20 cellular contexts compared by ENCODE assay signal in genomic region chr1:113674591-113674990, GRCh38.
DNase-seq lines count a peak whose midpoint lies in the region; ATAC-seq, FAIRE-seq and TF ChIP-seq lines count a peak whose summit lies in the region.
"Had no signal": no experiment of that assay in that cellular context is flagged by ENCODE, and none has a peak within 500 bp of the region (broad histone marks: within the 10 kb centered on the region; RNA-seq: fewer than 3 reads in every experiment).

No MANE protein-coding gene starts in this region.

- no peak for TF ChIP-seq RAD21 in A549 (conservative IDR thresholded peaks at IDR 0.05 in 1 of 2, IDR thresholded peaks at IDR 0.05 in 1 of 2)

- peaks cover 43% of the 10 kb centered on the region for H3K4me1 ChIP-seq in A549

- H3K4me3 ChIP-seq in A549 = no peak overlapping the region
- H3K4me3 ChIP-seq in epithelial cell of esophagus (ENCODE audit: low read length) = no peak overlapping the region
- no peak overlapping the region for H3K4me3 ChIP-seq in dorsolateral prefrontal cortex

- TF ChIP-seq CTCF in A549 (IDR thresholded peaks at IDR 0.05) (no peak), epithelial cell of esophagus (IDR thresholded peaks at IDR 0.05; ENCODE audit: insufficient read depth, low read depth, low read length, missing control alignments) (no peak), dorsolateral prefrontal cortex (IDR thresholded peaks at IDR 0.05 in 54 of 56, conservative IDR thresholded peaks at IDR 0.05 in 2 of 56; ENCODE audit: low read depth in 1 of 56, partially characterized antibody in 56 of 56) (no peak)

- intact Hi-C loops in dorsolateral prefrontal cortex (cut with DNase I) = no loop called here

- CTCF ChIA-PET in A549 (lab: Yijun Ruan, JAX) = interaction anchor here (0.6 to 1.9 kb wide), 2 partner anchors 181 to 221 kb away, joined by 3 to 5 read pairs; no protein-coding TSS in a partner anchor

- peak in 1 of 2 experiments; percentile 26; a peak in 1 of 5 replicates for TF ChIP-seq EP300 in A549 (IDR thresholded peaks at IDR 0.05)

- peak; percentile 36 to 51 for DNase-seq in A549 (ENCODE audit: low read depth in 1 of 2, low spot score in 1 of 2)
- peak; percentile 12 for DNase-seq in Daoy (ENCODE audit: low read depth)
- DNase-seq in NCI-H1930 (lab: John Stamatoyannopoulos, UW) = peak; percentile 69 to 79
- peak; percentile 73 for DNase-seq in epithelial cell of esophagus (ENCODE audit: low read depth)
- DNase-seq in dorsolateral prefrontal cortex = no peak
- no peak for DNase-seq in SKM-1 treated with dmso at 0.1 percent for 144 hours (lab: John Stamatoyannopoulos, UW; ENCODE audit: unreplicated experiment)
- no peak for DNase-seq in T-helper 9 cell
- DNase-seq in Kasumi-1 (lab: John Stamatoyannopoulos, UW) = no peak
- DNase-seq: ACHN, COR-L47, DMS79, GOT3, Karpas-422, NCI-H1105 treated with DMSO at 0.1 percent for 48 hours, NCI-H187 treated with DMSO at 0.1 percent for 48 hours, NCI-H446 treated with DMSO at 0.1 percent for 48 hours, NCI-H774, SHP77 had no signal

- H3K27ac ChIP-seq in A549 (peak overlapping the region in 1 of 2 experiments; percentile 62; a peak in 3 of 6 replicates), dorsolateral prefrontal cortex (no peak overlapping the region)

- no peak for TF ChIP-seq POLR2A in A549 (IDR thresholded peaks at IDR 0.05; ENCODE audit: low read length)

- FAIRE-seq in A549 (lab: Jason Lieb, UNC) = peak; percentile 36
- FAIRE-seq: G401.6, RCC 7860 had no signal

- ATAC-seq in A549 = peak; percentile 70 to 78; a peak in 4 of 6 replicates

- no peaks in the 10 kb centered on the region for H3K27me3 ChIP-seq in dorsolateral prefrontal cortex

- WGBS in A549 (ENCODE audit: missing lambda C conversion rate) = 54% methylated on average over 1 of the region's 1 CpG

- POLR2A ChIA-PET in A549 (lab: Yijun Ruan, JAX) = no interaction called here

- H3K4me2 ChIP-seq in A549 = peak overlapping the region; percentile 61

- no peaks in the 10 kb centered on the region for H3K9me3 ChIP-seq in A549

TF ChIP-seq in A549, 52 proteins besides CTCF, POLR2A, EP300 and RAD21 (continues in another document):
- peak; percentile 80 for TF ChIP-seq FOSL2 (IDR thresholded peaks at IDR 0.05)
- peak; percentile 90 for TF ChIP-seq FOSL2 (CRISPR knock-in tag; IDR thresholded peaks at IDR 0.05)
- TF ChIP-seq PHF8 (IDR thresholded peaks at IDR 0.05; ENCODE audit: borderline replicate concordance, low read depth) = no peak
- no peak for TF ChIP-seq CBX2 (IDR thresholded peaks at IDR 0.05; ENCODE audit: borderline replicate concordance, low read depth)
- TF ChIP-seq HEYL (CRISPR knock-in tag; IDR thresholded peaks at IDR 0.05) = no peak
- TF ChIP-seq ATOH8 (CRISPR knock-in tag; IDR thresholded peaks at IDR 0.05; ENCODE audit: low read depth) = no peak
- peak; percentile 87 for TF ChIP-seq JUNB (IDR thresholded peaks at IDR 0.05)
- no peak for TF ChIP-seq RARB (CRISPR knock-in tag; IDR thresholded peaks at IDR 0.05)
- no peak for TF ChIP-seq ZC3H11A (IDR thresholded peaks at IDR 0.05)
- peak; percentile 53; the same call in 1 of the 2 replicates for TF ChIP-seq FOXS1 (CRISPR knock-in tag; IDR thresholded peaks at IDR 0.05)
- no peak for TF ChIP-seq SMC3 (IDR thresholded peaks at IDR 0.05)
- TF ChIP-seq CBX8 (IDR thresholded peaks at IDR 0.05) = no peak
- no peak for TF ChIP-seq E2F6 (IDR thresholded peaks at IDR 0.05; ENCODE audit: borderline replicate concordance, low read depth)
- TF ChIP-seq BHLHE40 (IDR thresholded peaks at IDR 0.05; ENCODE audit: low read depth, low read length) = no peak
- no peak for TF ChIP-seq ZFP36 (IDR thresholded peaks at IDR 0.05; ENCODE audit: borderline replicate concordance, partially characterized antibody)
- TF ChIP-seq RNF2 (IDR thresholded peaks at IDR 0.05; ENCODE audit: borderline replicate concordance, low read depth) = no peak
- TF ChIP-seq CHD4 (IDR thresholded peaks at IDR 0.05; ENCODE audit: borderline replicate concordance) = no peak
- TF ChIP-seq MAX (IDR thresholded peaks at IDR 0.05) = peak; percentile 52; the same call in 1 of the 2 replicates
- TF ChIP-seq NR3C1 (IDR thresholded peaks at IDR 0.05) = no peak
- no peak for TF ChIP-seq TP53 (CRISPR knock-in tag; IDR thresholded peaks at IDR 0.05)
- no peak for TF ChIP-seq MAFK (IDR thresholded peaks at IDR 0.05; ENCODE audit: partially characterized antibody)
- TF ChIP-seq HOXB5 (CRISPR knock-in tag; IDR thresholded peaks at IDR 0.05) = no peak
- TF ChIP-seq RFX5 (IDR thresholded peaks at IDR 0.05) = no peak
- peak in 1 of 2 experiments; percentile 48; a peak in 1 of 4 replicates for TF ChIP-seq CEBPB (IDR thresholded peaks at IDR 0.05)
- no peak for TF ChIP-seq HES2 (IDR thresholded peaks at IDR 0.05)
- TF ChIP-seq ZNF302 (CRISPR knock-in tag; IDR thresholded peaks at IDR 0.05) = no peak
- no peak for TF ChIP-seq MYC (IDR thresholded peaks at IDR 0.05; ENCODE audit: borderline replicate concordance, low read length)
- TF ChIP-seq CHD2 (IDR thresholded peaks at IDR 0.05; ENCODE audit: low read length, partially characterized antibody) = no peak
- TF ChIP-seq POLR2AphosphoS2 (conservative IDR thresholded peaks at IDR 0.05; ENCODE audit: low read length) = no peak
- TF ChIP-seq BCL3 (IDR thresholded peaks at IDR 0.05) = no peak
- TF ChIP-seq EHF (CRISPR knock-in tag; IDR thresholded peaks at IDR 0.05) = no peak
- TF ChIP-seq ELK1 (IDR thresholded peaks at IDR 0.05; ENCODE audit: low read depth, low read length) = no peak
- no peak for TF ChIP-seq NPAS2 (CRISPR knock-in tag; IDR thresholded peaks at IDR 0.05; ENCODE audit: borderline replicate concordance)
- TF ChIP-seq GATA3 (IDR thresholded peaks at IDR 0.05; ENCODE audit: borderline replicate concordance) = peak; percentile 88; the same call in 1 of the 2 replicates

Comparison
In these comparisons a context has a peak if more than half of its experiments do, and no peak if none do; other contexts are left out.
1. DNase-seq: peak in A549 (2 of 2), Daoy (single experiment), NCI-H1930 (2 of 2) and epithelial cell of esophagus (single experiment); none in dorsolateral prefrontal cortex (0 of 10), SKM-1 treated with dmso at 0.1 percent for 144 hours (single experiment), T-helper 9 cell (single experiment) and Kasumi-1 (0 of 2).